9 cellular contexts compared by ENCODE assay signal in the genomic region with DNA sequence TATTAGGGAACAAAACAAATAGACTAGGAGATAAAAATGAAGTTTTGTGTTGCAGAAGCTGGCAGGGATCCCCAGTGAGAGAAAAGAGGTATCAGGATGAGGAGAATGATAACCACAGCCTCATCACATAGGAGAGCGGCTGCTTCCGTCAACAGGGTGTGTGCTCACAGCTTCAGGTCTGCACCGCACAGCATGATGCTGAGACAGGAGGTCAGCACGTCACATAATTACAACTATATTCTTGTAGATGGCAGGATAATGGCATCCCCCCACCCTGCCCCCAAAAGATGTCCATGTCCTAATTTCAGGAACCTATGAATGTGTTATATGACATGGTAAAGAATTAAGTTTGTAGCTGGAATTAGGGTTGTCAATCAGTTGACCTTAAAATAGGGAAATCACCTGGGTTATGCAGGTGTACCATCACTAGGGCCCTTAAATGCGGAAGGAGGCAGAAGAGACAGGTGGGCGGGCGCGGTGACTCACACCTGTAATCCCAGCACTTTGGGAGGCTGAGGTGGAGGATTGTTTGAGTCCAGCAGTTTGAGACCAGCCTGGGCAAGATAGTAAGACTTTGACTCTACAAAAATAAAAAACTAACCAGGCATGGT.
DNase-seq lines count a peak whose midpoint lies in the region; ATAC-seq and TF ChIP-seq lines count a peak whose summit lies in the region.
"Had no signal": no experiment of that assay in that cellular context is flagged by ENCODE, and none has a peak within 500 bp of the region (broad histone marks: within the 10 kb centered on the region; RNA-seq: fewer than 3 reads in every experiment).

No MANE protein-coding gene starts in this region.

- DNase-seq in HFFc6: no peak
- DNase-seq in activated CD4-positive, alpha-beta T cell treated with anti-CD3 and anti-CD28 coated beads, Interleukin-2, amount 10 ng/mL, durations not matched to agents 24 days and 14 days: peak; percentile 88
- no peak for DNase-seq in chondrocyte (ENCODE audit: low spot score)
- DNase-seq in stimulated activated CD4-positive, alpha-beta T cell treated with anti-CD3 and anti-CD28 coated beads, Interleukin-1b, Interleukin-23, amount 100 ng/mL, for 48 hours: peak; percentile 62
- DNase-seq in GF-D8 (lab: John Stamatoyannopoulos, UW): no peak
- DNase-seq: NCI-H1694 treated with DMSO at 0.1 percent for 48 hours had no signal

- H3K27ac Mint-ChIP-seq in HFFc6 (peak overlapping the region; percentile 76), chondrocyte (ENCODE audit: unreplicated experiment) (peak overlapping the region; percentile 97)
- H3K27ac Mint-ChIP-seq in activated CD4-positive, alpha-beta T cell treated with anti-CD3 and anti-CD28 coated beads, Interleukin-2, amount 10 ng/mL, durations not matched to agents 24 days and 14 days: peak overlapping the region; percentile 79

- no peak overlapping the region for H3K4me3 Mint-ChIP-seq in HFFc6
- H3K4me3 Mint-ChIP-seq in activated CD4-positive, alpha-beta T cell treated with anti-CD3 and anti-CD28 coated beads, Interleukin-2, amount 10 ng/mL, durations not matched to agents 24 days and 14 days: peak overlapping the region; percentile 65
- no peak overlapping the region for H3K4me3 Mint-ChIP-seq in chondrocyte (ENCODE audit: unreplicated experiment)

- TF ChIP-seq CTCF in HFFc6 (IDR thresholded peaks at IDR 0.05) (no peak), chondrocyte (IDR thresholded peaks at IDR 0.05) (no peak)

- ATAC-seq in GM21360 (IDR thresholded peaks at IDR 0.05; ENCODE audit: unreplicated experiment) (no peak), HG03521 (IDR thresholded peaks at IDR 0.05; ENCODE audit: unreplicated experiment) (no peak), HG03442 (IDR thresholded peaks at IDR 0.05; ENCODE audit: unreplicated experiment) (no peak)

- H3K36me3 Mint-ChIP-seq in HFFc6 (ENCODE audit: low read depth) (0 out of 2 replicates have a peak, but pooled peaks cover 7% of the 10 kb centered on the region), chondrocyte (ENCODE audit: low read depth) (no peaks in the 10 kb centered on the region)
- peaks cover 7% of the 10 kb centered on the region for H3K36me3 Mint-ChIP-seq in activated CD4-positive, alpha-beta T cell treated with anti-CD3 and anti-CD28 coated beads, Interleukin-2, amount 10 ng/mL, durations not matched to agents 24 days and 14 days (ENCODE audit: low read depth)

- intact Hi-C loops in activated CD4-positive, alpha-beta T cell treated with anti-CD3 and anti-CD28 coated beads, Interleukin-2, amount 10 ng/mL, durations not matched to agents 24 days and 14 days (cut with micrococcal nuclease): loop anchor here (2.0 to 5.0 kb wide), 4 partner anchors 22 to 151 kb away; no protein-coding TSS in a partner anchor

- H3K27me3 Mint-ChIP-seq in HFFc6 (ENCODE audit: insufficient read depth) (no peaks in the 10 kb centered on the region; the same call in 1 of the 2 replicates), chondrocyte (ENCODE audit: low read depth) (no peaks in the 10 kb centered on the region)
- H3K27me3 Mint-ChIP-seq in activated CD4-positive, alpha-beta T cell treated with anti-CD3 and anti-CD28 coated beads, Interleukin-2, amount 10 ng/mL, durations not matched to agents 24 days and 14 days: no peaks in the 10 kb centered on the region

- H3K4me1 Mint-ChIP-seq in HFFc6 (ENCODE audit: low read depth) (peaks cover 48% of the 10 kb centered on the region), chondrocyte (ENCODE audit: low read depth) (peaks cover 66% of the 10 kb centered on the region)
- H3K4me1 Mint-ChIP-seq in activated CD4-positive, alpha-beta T cell treated with anti-CD3 and anti-CD28 coated beads, Interleukin-2, amount 10 ng/mL, durations not matched to agents 24 days and 14 days: peaks cover 71% of the 10 kb centered on the region

- H3K9me3 Mint-ChIP-seq in HFFc6: no peaks in the 10 kb centered on the region
- peaks cover 8% of the 10 kb centered on the region for H3K9me3 Mint-ChIP-seq in activated CD4-positive, alpha-beta T cell treated with anti-CD3 and anti-CD28 coated beads, Interleukin-2, amount 10 ng/mL, durations not matched to agents 24 days and 14 days
- H3K9me3 Mint-ChIP-seq in chondrocyte (ENCODE audit: low read depth): peaks cover 7% of the 10 kb centered on the region

Comparison
In these comparisons a context has a peak if more than half of its experiments do, and no peak if none do; other contexts are left out.
1. DNase-seq: peak in activated CD4-positive, alpha-beta T cell treated with anti-CD3 and anti-CD28 coated beads, Interleukin-2, amount 10 ng/mL, durations not matched to agents 24 days and 14 days (single experiment) and stimulated activated CD4-positive, alpha-beta T cell treated with anti-CD3 and anti-CD28 coated beads, Interleukin-1b, Interleukin-23, amount 100 ng/mL, for 48 hours (single experiment); none in HFFc6 (single experiment), chondrocyte (single experiment) and GF-D8 (single experiment).
2. Peak in every context shown above with its lines, with median percentiles within 50 percentile points of each other: H3K27ac Mint-ChIP-seq.